ENCODE assay signal across 1 cellular context in the genomic region with DNA sequence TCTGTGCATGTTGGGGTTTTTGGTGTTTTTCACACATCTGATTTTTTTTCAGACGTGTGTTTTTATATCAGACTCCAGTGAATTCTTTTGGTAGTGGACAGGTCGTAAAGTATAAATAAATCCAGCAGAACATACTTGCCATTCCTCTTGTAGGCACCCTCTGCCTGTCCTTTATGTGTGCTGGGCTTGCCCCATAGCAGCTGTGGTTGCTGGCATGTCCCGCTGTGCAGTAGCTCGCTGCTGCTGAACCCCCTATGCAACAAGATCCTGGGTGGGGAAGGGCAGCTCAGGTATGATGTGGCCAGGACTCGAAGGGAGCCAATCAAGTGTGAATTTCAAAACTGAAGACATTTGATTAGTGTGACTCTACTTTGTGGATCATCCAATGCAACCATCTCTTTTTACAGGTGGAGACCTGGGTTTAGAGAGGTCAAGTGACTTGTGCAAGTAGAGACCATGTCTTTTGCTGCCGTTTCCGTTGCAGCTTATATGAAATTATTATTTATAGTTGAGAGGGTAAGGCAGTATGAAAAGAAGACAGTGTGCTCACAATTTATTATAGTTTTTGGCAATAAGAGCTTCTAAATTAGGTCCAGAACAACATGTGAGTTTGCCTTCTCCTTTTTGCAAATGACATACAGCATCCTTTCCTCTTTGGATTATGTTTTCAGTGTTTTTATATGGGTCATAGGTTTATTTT.
TF ChIP-seq lines count a peak whose summit lies in the region.

No MANE protein-coding gene starts in this region.

TF ChIP-seq in GM23338, 12 proteins besides CTCF, POLR2A, EP300 and RAD21 (continued from another document):
- TF ChIP-seq ZNF462 (CRISPR knock-in tag; IDR thresholded peaks at IDR 0.05) (no peak), JUNB (IDR thresholded peaks at IDR 0.05; ENCODE audit: unreplicated experiment) (no peak), ZNF331 (CRISPR knock-in tag; IDR thresholded peaks at IDR 0.05; ENCODE audit: low read depth) (no peak), STAT1 (IDR thresholded peaks at IDR 0.05; ENCODE audit: unreplicated experiment) (no peak)
- TF ChIP-seq, protein P1, sequence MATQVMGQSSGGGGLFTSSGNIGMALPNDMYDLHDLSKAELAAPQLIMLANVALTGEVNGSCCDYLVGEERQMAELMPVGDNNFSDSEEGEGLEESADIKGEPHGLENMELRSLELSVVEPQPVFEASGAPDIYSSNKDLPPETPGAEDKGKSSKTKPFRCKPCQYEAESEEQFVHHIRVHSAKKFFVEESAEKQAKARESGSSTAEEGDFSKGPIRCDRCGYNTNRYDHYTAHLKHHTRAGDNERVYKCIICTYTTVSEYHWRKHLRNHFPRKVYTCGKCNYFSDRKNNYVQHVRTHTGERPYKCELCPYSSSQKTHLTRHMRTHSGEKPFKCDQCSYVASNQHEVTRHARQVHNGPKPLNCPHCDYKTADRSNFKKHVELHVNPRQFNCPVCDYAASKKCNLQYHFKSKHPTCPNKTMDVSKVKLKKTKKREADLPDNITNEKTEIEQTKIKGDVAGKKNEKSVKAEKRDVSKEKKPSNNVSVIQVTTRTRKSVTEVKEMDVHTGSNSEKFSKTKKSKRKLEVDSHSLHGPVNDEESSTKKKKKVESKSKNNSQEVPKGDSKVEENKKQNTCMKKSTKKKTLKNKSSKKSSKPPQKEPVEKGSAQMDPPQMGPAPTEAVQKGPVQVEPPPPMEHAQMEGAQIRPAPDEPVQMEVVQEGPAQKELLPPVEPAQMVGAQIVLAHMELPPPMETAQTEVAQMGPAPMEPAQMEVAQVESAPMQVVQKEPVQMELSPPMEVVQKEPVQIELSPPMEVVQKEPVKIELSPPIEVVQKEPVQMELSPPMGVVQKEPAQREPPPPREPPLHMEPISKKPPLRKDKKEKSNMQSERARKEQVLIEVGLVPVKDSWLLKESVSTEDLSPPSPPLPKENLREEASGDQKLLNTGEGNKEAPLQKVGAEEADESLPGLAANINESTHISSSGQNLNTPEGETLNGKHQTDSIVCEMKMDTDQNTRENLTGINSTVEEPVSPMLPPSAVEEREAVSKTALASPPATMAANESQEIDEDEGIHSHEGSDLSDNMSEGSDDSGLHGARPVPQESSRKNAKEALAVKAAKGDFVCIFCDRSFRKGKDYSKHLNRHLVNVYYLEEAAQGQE (IDR thresholded peaks at IDR 0.05; ENCODE audit: unreplicated experiment), result no peak
